26 cellular contexts compared by ENCODE assay signal in the genomic region with DNA sequence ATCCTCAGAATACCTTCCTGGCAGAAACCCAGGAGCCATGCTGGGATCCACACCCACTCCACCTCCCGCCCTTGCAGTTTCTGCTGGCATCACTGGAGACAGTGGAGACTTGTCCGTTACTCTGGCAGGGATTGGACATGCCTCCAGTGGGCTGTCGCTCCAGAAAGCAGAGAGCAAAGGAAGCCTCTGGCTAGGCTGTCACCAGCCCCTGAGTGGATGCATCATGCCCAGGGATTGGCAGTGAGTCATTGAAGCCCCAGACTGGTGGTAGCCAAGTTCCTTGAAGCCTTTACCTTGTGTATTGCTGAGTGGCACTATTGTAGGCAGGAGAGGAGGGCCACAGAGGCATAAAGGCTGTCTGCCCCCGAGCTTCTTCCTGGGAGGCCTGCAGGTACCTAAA. TPM values are rescaled to one million over a fixed set of nuclear protein-coding genes. Genes with fewer than 3 reads are reported as not detected.
DNase-seq lines count a peak whose midpoint lies in the region; ATAC-seq and TF ChIP-seq lines count a peak whose summit lies in the region.
"Had no signal": no experiment of that assay in that cellular context is flagged by ENCODE, and none has a peak within 500 bp of the region (broad histone marks: within the 10 kb centered on the region; RNA-seq: fewer than 3 reads in every experiment).

No MANE protein-coding gene starts in this region.

- H3K9me3 Mint-ChIP-seq in MCF 10A (ENCODE audit: unreplicated experiment) = no peaks in the 10 kb centered on the region
- H3K9me3 Mint-ChIP-seq: activated T-helper 2 cell treated with anti-CD3 and anti-CD28 coated beads, Interferon-gamma antibody, Interleukin-2, Interleukin-4, amounts not matched to agents 10 μg/mL and 5 μg/mL and 100 μg/mL, durations not matched to agents 14 hours and 24 hours and 36 hours; type B pancreatic cell had no signal

- H3F3A ChIP-seq in PC-9 (ENCODE audit: insufficient read depth, low read depth) = peaks cover 29% of the 10 kb centered on the region

- POLR2A ChIA-PET in MCF 10A (lab: Yijun Ruan, JAX) (no interaction called here), PC-9 (lab: Charles Lee; ENCODE audit: unreplicated experiment) (interaction anchor here (0.5 kb wide), 1 partner anchor 21 kb away, joined by 9 read pairs; no protein-coding TSS in a partner anchor)

- DNase-seq in MCF 10A (ENCODE audit: unreplicated experiment) (peak; percentile 73), breast epithelium (ENCODE audit: low spot score in 2 of 2) (no peak), PC-9 (peak; percentile 24 to 79), HCEC 1CT (no peak), NCI-H1436 treated with DMSO at 0.1 percent for 48 hours (lab: John Stamatoyannopoulos, UW) (no peak), T-helper 17 cell (no peak)
- DNase-seq: activated CD4-positive, alpha-beta memory T cell treated with anti-CD3 and anti-CD28 coated beads, Interleukin-2, amount 10 ng/mL, durations not matched to agents 7 days and 5 days; activated naive CD8-positive, alpha-beta T cell treated with anti-CD3 and anti-CD28 coated beads, Interleukin-2, amount 10 ng/mL, durations not matched to agents 7 days and 5 days; COR-L47; DND-41; effector CD8-positive, alpha-beta T cell; foreskin melanocyte; left ventricle myocardium inferior; naive thymus-derived CD8-positive, alpha-beta T cell; NCI-H1092; NCI-H1930 had no signal

- H3K4me3 Mint-ChIP-seq in MCF 10A (ENCODE audit: unreplicated experiment) (no peak overlapping the region), T-helper 17 cell (no peak overlapping the region)
- H3K4me3 Mint-ChIP-seq: activated CD4-positive, alpha-beta memory T cell treated with anti-CD3 and anti-CD28 coated beads, Interleukin-2, amount 10 ng/mL, durations not matched to agents 7 days and 5 days; activated naive CD8-positive, alpha-beta T cell treated with anti-CD3 and anti-CD28 coated beads, Interleukin-2, amount 10 ng/mL, durations not matched to agents 7 days and 5 days; mesothelial cell of epicardium; naive thymus-derived CD8-positive, alpha-beta T cell; type B pancreatic cell had no signal

- peaks cover 10% of the 10 kb centered on the region for H3K36me3 Mint-ChIP-seq in MCF 10A (ENCODE audit: insufficient read depth, unreplicated experiment)
- H3K36me3 Mint-ChIP-seq in T-helper 17 cell (ENCODE audit: low read depth) = no peaks in the 10 kb centered on the region
- H3K36me3 Mint-ChIP-seq: activated naive CD8-positive, alpha-beta T cell treated with anti-CD3 and anti-CD28 coated beads, Interleukin-2, amount 10 ng/mL, durations not matched to agents 7 days and 5 days; mesothelial cell of epicardium; naive thymus-derived CD8-positive, alpha-beta T cell; type B pancreatic cell had no signal

- H3K9me3 ChIP-seq in breast epithelium = no peaks in the 10 kb centered on the region
- peaks cover 8% of the 10 kb centered on the region; the same call in 1 of the 2 replicates for H3K9me3 ChIP-seq in PC-9 (ENCODE audit: insufficient read depth, low read depth)
- no peaks in the 10 kb centered on the region for H3K9me3 ChIP-seq in T-helper 17 cell (ENCODE audit: control insufficient read depth, low read length, poor library complexity, severe bottlenecking)
- H3K9me3 ChIP-seq: BLaER1 treated with 17β-estradiol and CSF1 and Interleukin-3, amounts not matched to agents 10 nM and 100 nM; left ventricle myocardium inferior had no signal

- no peaks in the 10 kb centered on the region for H4K20me1 ChIP-seq in PC-9 (ENCODE audit: insufficient read depth)
- H4K20me1 ChIP-seq: BLaER1 treated with 17β-estradiol and CSF1 and Interleukin-3, amounts not matched to agents 10 nM and 100 nM had no signal

- CTCF ChIA-PET in MCF 10A (lab: Yijun Ruan, JAX) = interaction anchor here (0.5 to 5.1 kb wide), 9 partner anchors 14 to 405 kb away, joined by 3 to 39 read pairs (median 4); no protein-coding TSS in a partner anchor
- CTCF ChIA-PET in PC-9 (lab: Charles Lee) = no interaction called here

- ATAC-seq in esophagus mucosa (peak; percentile 22), GM21528 (IDR thresholded peaks at IDR 0.05; ENCODE audit: low FRiP score, unreplicated experiment) (no peak), T-helper 17 cell (no peak)
- ATAC-seq: activated CD4-positive, CD25-positive, alpha-beta regulatory T cell treated with anti-CD3 and anti-CD28 coated beads, Interleukin-2, amount 50 U/mL, for 24 hours; K562; naive thymus-derived CD8-positive, alpha-beta T cell; Right ventricle myocardium inferior had no signal

- no peaks in the 10 kb centered on the region for H3K9me2 ChIP-seq in PC-9 (ENCODE audit: insufficient read depth)

- H3K4me3 ChIP-seq in breast epithelium (no peak overlapping the region), PC-9 (no peak overlapping the region)
- H3K4me3 ChIP-seq: BLaER1 treated with 17β-estradiol and CSF1 and Interleukin-3, amounts not matched to agents 10 nM and 100 nM; K562; left ventricle myocardium inferior; skin epidermis had no signal

- no peaks in the 10 kb centered on the region for H3K79me2 ChIP-seq in PC-9 (ENCODE audit: low read depth)

- no peaks in the 10 kb centered on the region for H3K36me3 ChIP-seq in breast epithelium
- H3K36me3 ChIP-seq in PC-9 (ENCODE audit: low read depth) = no peaks in the 10 kb centered on the region
- H3K36me3 ChIP-seq: BLaER1 treated with 17β-estradiol and CSF1 and Interleukin-3, amounts not matched to agents 10 nM and 100 nM; left ventricle myocardium inferior had no signal

- H3K4me1 ChIP-seq in breast epithelium = no peaks in the 10 kb centered on the region
- H3K4me1 ChIP-seq in PC-9 (replicated peaks; ENCODE audit: insufficient read depth) = peaks cover 49% of the 10 kb centered on the region
- H3K4me1 ChIP-seq: left ventricle myocardium inferior had no signal

- H3K4me1 Mint-ChIP-seq in MCF 10A (ENCODE audit: insufficient read depth, unreplicated experiment) (peaks cover 27% of the 10 kb centered on the region), T-helper 17 cell (no peaks in the 10 kb centered on the region)
- H3K4me1 Mint-ChIP-seq: activated CD4-positive, alpha-beta memory T cell treated with anti-CD3 and anti-CD28 coated beads, Interleukin-2, amount 10 ng/mL, durations not matched to agents 7 days and 5 days; activated naive CD8-positive, alpha-beta T cell treated with anti-CD3 and anti-CD28 coated beads, Interleukin-2, amount 10 ng/mL, durations not matched to agents 7 days and 5 days had no signal

- TF ChIP-seq POLR2A in breast epithelium (IDR thresholded peaks at IDR 0.05) = no peak

- 0 out of 2 replicates have a peak overlapping the region, but pooled peaks have one; percentile 3 for H3K4me2 ChIP-seq in PC-9
- H3K4me2 ChIP-seq: BLaER1 treated with 17β-estradiol and CSF1 and Interleukin-3, amounts not matched to agents 10 nM and 100 nM had no signal

- H3K27me3 ChIP-seq in breast epithelium (no peaks in the 10 kb centered on the region), PC-9 (ENCODE audit: insufficient read depth, low read depth) (no peaks in the 10 kb centered on the region)
- H3K27me3 ChIP-seq: BLaER1 treated with 17β-estradiol and CSF1 and Interleukin-3, amounts not matched to agents 10 nM and 100 nM had no signal

- intact Hi-C loops in MCF 10A (cut with micrococcal nuclease) = no loop called here
- intact Hi-C loops in breast epithelium (cut with DNase I; ENCODE audit: low total_unique reads) = no loop called here
- intact Hi-C loops in PC-9 (cut with micrococcal nuclease; ENCODE audit: unreplicated experiment) = loop anchor here (5.0 kb wide), 1 partner anchor 167 kb away; no protein-coding TSS in a partner anchor

- H3K27me3 Mint-ChIP-seq in MCF 10A (ENCODE audit: insufficient read depth, unreplicated experiment) (peaks cover 11% of the 10 kb centered on the region), T-helper 17 cell (peaks cover 42% of the 10 kb centered on the region)

- BruUV-seq in MCF 10A (replicated peaks; lab: Mats Ljungman, UMichigan) (no TSS peak), PC-9 (replicated peaks; lab: Mats Ljungman, UMichigan) (no TSS peak)

- H2AFZ ChIP-seq in PC-9 = no peak overlapping the region

- H3K27ac Mint-ChIP-seq in MCF 10A (ENCODE audit: low read depth, unreplicated experiment) (no peak overlapping the region), T-helper 17 cell (no peak overlapping the region)
- H3K27ac Mint-ChIP-seq: activated CD4-positive, alpha-beta memory T cell treated with anti-CD3 and anti-CD28 coated beads, Interleukin-2, amount 10 ng/mL, durations not matched to agents 7 days and 5 days; activated naive CD8-positive, alpha-beta T cell treated with anti-CD3 and anti-CD28 coated beads, Interleukin-2, amount 10 ng/mL, durations not matched to agents 7 days and 5 days; activated T-helper 2 cell treated with anti-CD3 and anti-CD28 coated beads, Interferon-gamma antibody, Interleukin-2, Interleukin-4, amounts not matched to agents 10 μg/mL and 5 μg/mL and 100 μg/mL, durations not matched to agents 14 hours and 24 hours and 36 hours; mesothelial cell of epicardium; naive thymus-derived CD8-positive, alpha-beta T cell; type B pancreatic cell had no signal

- TF ChIP-seq CTCF in MCF 10A (IDR thresholded peaks at IDR 0.05; ENCODE audit: unreplicated experiment) (no peak), breast epithelium (IDR thresholded peaks at IDR 0.05) (no peak), PC-9 (conservative IDR thresholded peaks at IDR 0.05) (no peak)

- H3K27ac ChIP-seq in breast epithelium (no peak overlapping the region), PC-9 (peak overlapping the region; percentile 96)
- H3K27ac ChIP-seq: BLaER1 treated with 17β-estradiol and CSF1 and Interleukin-3, amounts not matched to agents 10 nM and 100 nM; left ventricle myocardium inferior; skin epidermis had no signal

RNA-seq across cellular contexts. Expression of gene E2F8, which starts 34.8 kb away (rescaled TPM):
- 0.88 and 1.2 TPM in 2 replicates for total RNA-seq in MCF 10A (2022)
- total RNA-seq in breast epithelium = under 1 TPM in 1 of 3 donors, not detected in 2; 0.64 TPM
- 22.0 and 26.7 TPM in 2 replicates for total RNA-seq in PC-9 (2021)
- 5.2 TPM for total RNA-seq in esophagus mucosa
- total RNA-seq in T-helper 17 cell = under 1 TPM in 1 of 2 donors, not detected in 1; 0.21 TPM
- total RNA-seq: naive thymus-derived CD8-positive, alpha-beta T cell had no signal

Comparison
In these comparisons a context has a peak if more than half of its experiments do, and no peak if none do; other contexts are left out.
1. DNase-seq: peak in MCF 10A (single experiment) and PC-9 (2 of 2); none in breast epithelium (0 of 2), HCEC 1CT (single experiment), NCI-H1436 treated with DMSO at 0.1 percent for 48 hours (single experiment) and T-helper 17 cell (0 of 3).